Comparison of ENCODE assay signal across 8 cellular contexts in genomic region chrX:49039598-49040375, GRCh38. TPM values are rescaled to one million over a fixed set of nuclear protein-coding genes. Genes with fewer than 3 reads are reported as not detected.
DNase-seq lines count a peak whose midpoint lies in the region; ATAC-seq and TF ChIP-seq lines count a peak whose summit lies in the region.

No MANE protein-coding gene starts in this region.

- H3K36me3 ChIP-seq in BJ (ENCODE audit: control insufficient read depth, insufficient read depth, low read length), result peaks cover 10% of the 10 kb centered on the region

- DNase-seq in BJ (ENCODE audit: low read depth) (peak; percentile 76), HS-27A (ENCODE audit: low read depth) (peak; percentile 65), SHP77 (lab: John Stamatoyannopoulos, UW) (peak; percentile 55 to 64), head of caudate nucleus (peak in 41 of 42 donors; percentile 14 to 79 (median 53)), omental fat pad (ENCODE audit: low spot score) (no peak), type B pancreatic cell (ENCODE audit: extremely low spot score, unreplicated experiment) (no peak)

- no peaks in the 10 kb centered on the region for H3K27me3 ChIP-seq in BJ (ENCODE audit: control insufficient read depth, insufficient read depth, low read length)

- H3K4me1 Mint-ChIP-seq in activated naive CD4-positive, alpha-beta T cell treated with anti-CD3 and anti-CD28 coated beads, Interleukin-2, amount 50 U/mL, for 24 hours, result peaks cover 35% of the 10 kb centered on the region
- peaks cover 17% of the 10 kb centered on the region for H3K4me1 Mint-ChIP-seq in type B pancreatic cell (ENCODE audit: unreplicated experiment)

- ATAC-seq in omental fat pad (ENCODE audit: low FRiP score) (peak; percentile 45), GM21717 (IDR thresholded peaks at IDR 0.05; ENCODE audit: unreplicated experiment) (no peak)

- peak overlapping the region; percentile 82 for H3K27ac Mint-ChIP-seq in activated naive CD4-positive, alpha-beta T cell treated with anti-CD3 and anti-CD28 coated beads, Interleukin-2, amount 50 U/mL, for 24 hours
- H3K27ac Mint-ChIP-seq in type B pancreatic cell, result peak overlapping the region; percentile 99

- H3K27me3 Mint-ChIP-seq in activated naive CD4-positive, alpha-beta T cell treated with anti-CD3 and anti-CD28 coated beads, Interleukin-2, amount 50 U/mL, for 24 hours, result no peaks in the 10 kb centered on the region
- no peaks in the 10 kb centered on the region for H3K27me3 Mint-ChIP-seq in type B pancreatic cell

- peaks cover 3% of the 10 kb centered on the region for H3K36me3 Mint-ChIP-seq in activated naive CD4-positive, alpha-beta T cell treated with anti-CD3 and anti-CD28 coated beads, Interleukin-2, amount 50 U/mL, for 24 hours
- H3K36me3 Mint-ChIP-seq in type B pancreatic cell, result peaks cover 13% of the 10 kb centered on the region

- H3K4me3 ChIP-seq in BJ (ENCODE audit: low read depth, low read length), result peak overlapping the region; percentile 75

- POLR2A ChIA-PET in BJ (lab: Charles Lee), result interaction anchor here (0.7 kb wide), 1 partner anchor 40 kb away, joined by 3 read pairs; the partner anchor contains the start of gene WDR45

- intact Hi-C loops in head of caudate nucleus (cut with DNase I), result loop anchor here (5.0 kb wide), 1 partner anchor 82 kb away; the partner anchor contains the start of gene OTUD5

- CTCF ChIA-PET in BJ (lab: Yijun Ruan, JAX), result no interaction called here

- peak overlapping the region; percentile 66 for H3K4me3 Mint-ChIP-seq in activated naive CD4-positive, alpha-beta T cell treated with anti-CD3 and anti-CD28 coated beads, Interleukin-2, amount 50 U/mL, for 24 hours
- peak overlapping the region; percentile 93 for H3K4me3 Mint-ChIP-seq in type B pancreatic cell

- H3K9me3 Mint-ChIP-seq in activated naive CD4-positive, alpha-beta T cell treated with anti-CD3 and anti-CD28 coated beads, Interleukin-2, amount 50 U/mL, for 24 hours, result no peaks in the 10 kb centered on the region
- no peaks in the 10 kb centered on the region for H3K9me3 Mint-ChIP-seq in type B pancreatic cell

- TF ChIP-seq CTCF in BJ (IDR thresholded peaks at IDR 0.05; ENCODE audit: insufficient read depth, low read depth, low read length) (peak; percentile 25; the same call in 1 of the 2 replicates), omental fat pad (IDR thresholded peaks at IDR 0.05) (no peak), type B pancreatic cell (conservative IDR thresholded peaks at IDR 0.05) (no peak)

RNA-seq across cellular contexts. Expression of gene TFE3, which starts 3.4 kb away (rescaled TPM):
- 20.8 and 26.4 TPM in 2 replicates for polyA plus RNA-seq in BJ (2011; rRNA removed)
- 31.8 and 39.2 TPM in 2 replicates for polyA minus RNA-seq in BJ (2011; rRNA and poly(A)+ RNA removed)
- total RNA-seq in omental fat pad, result 100 to 1,000 TPM in 3 of 4 donors, 10 to 100 TPM in 1; 89.8 to 124 (median 116) TPM
- 29.6 and 53.9 TPM in 2 replicates for total RNA-seq in type B pancreatic cell (ENCODE audit: low replicate concordance)

RNA-seq across cellular contexts. Expression of gene CCDC120, which starts 19.0 kb away (rescaled TPM):
- 0.49 and 0.96 TPM in 2 replicates for polyA plus RNA-seq in BJ (2011; rRNA removed)
- 0.38 and 0.57 TPM in 2 replicates for polyA minus RNA-seq in BJ (2011; rRNA and poly(A)+ RNA removed)
- total RNA-seq in omental fat pad (1 to 10 TPM; 1.1 to 3.2 (median 2.5) TPM), type B pancreatic cell (ENCODE audit: low replicate concordance) (25.3 and 48.6 TPM in 2 replicates)

RNA-seq across cellular contexts. Expression of gene PRAF2, which starts 34.0 kb away (rescaled TPM):
- 41.4 and 48.8 TPM in 2 replicates for polyA plus RNA-seq in BJ (2011; rRNA removed)
- polyA minus RNA-seq in BJ (2011; rRNA and poly(A)+ RNA removed), result 28.3 and 44.3 TPM in 2 replicates
- total RNA-seq in omental fat pad, result 10 to 100 TPM in 3 of 4 donors, 1 to 10 TPM in 1; 7.8 to 17.3 (median 12.3) TPM
- 10.0 and 29.7 TPM in 2 replicates for total RNA-seq in type B pancreatic cell (ENCODE audit: low replicate concordance)

RNA-seq across cellular contexts. Expression of gene GRIPAP1, which starts 37.7 kb away (rescaled TPM):
- polyA plus RNA-seq in BJ (2011; rRNA removed), result 23.4 and 23.5 TPM in 2 replicates
- 9.6 and 15.1 TPM in 2 replicates for polyA minus RNA-seq in BJ (2011; rRNA and poly(A)+ RNA removed)
- total RNA-seq in omental fat pad (10 to 100 TPM; 25.1 to 44.5 (median 32.2) TPM), type B pancreatic cell (ENCODE audit: low replicate concordance) (43.3 and 54.7 TPM in 2 replicates)

RNA-seq across cellular contexts. Expression of gene WDR45, which starts 39.9 kb away (rescaled TPM):
- 107 and 165 TPM in 2 replicates for polyA plus RNA-seq in BJ (2011; rRNA removed)
- polyA minus RNA-seq in BJ (2011; rRNA and poly(A)+ RNA removed), result 68.5 and 116 TPM in 2 replicates
- 100 to 1,000 TPM in 3 of 4 donors, 10 to 100 TPM in 1; 90.8 to 131 (median 116) TPM for total RNA-seq in omental fat pad
- 45.5 and 53.3 TPM in 2 replicates for total RNA-seq in type B pancreatic cell (ENCODE audit: low replicate concordance)

Comparison
In these comparisons a context has a peak if more than half of its experiments do, and no peak if none do; other contexts are left out.
1. DNase-seq: peak in BJ (single experiment), HS-27A (single experiment), SHP77 (2 of 2) and head of caudate nucleus (41 of 42); none in omental fat pad (single experiment) and type B pancreatic cell (single experiment).